In genomic region chr10:77604941-77605351, GRCh38 we compare ENCODE assay signal across 25 cellular contexts. TPM values are rescaled to one million over a fixed set of nuclear protein-coding genes. Genes with fewer than 3 reads are reported as not detected.
DNase-seq lines count a peak whose midpoint lies in the region; ATAC-seq lines count a peak whose summit lies in the region.
"Had no signal": no experiment of that assay in that cellular context is flagged by ENCODE, and none has a peak within 500 bp of the region (broad histone marks: within the 10 kb centered on the region; RNA-seq: fewer than 3 reads in every experiment).

No MANE protein-coding gene starts in this region.

- no peak overlapping the region for H3K27ac ChIP-seq in trophoblast cell (ENCODE audit: low read depth, low read length)
- H3K27ac ChIP-seq: cardiac muscle cell, left ventricle myocardium inferior, pancreas, SK-N-MC, VCaP had no signal

- peaks cover 0 to 3% of the 10 kb centered on the region in 2 experiments for H3K36me3 ChIP-seq in trophoblast cell (ENCODE audit: control insufficient read depth in 1 of 2, insufficient read depth in 2 of 2, low read length in 2 of 2)
- 0 out of 2 replicates have a peak, but pooled peaks cover 4% of the 10 kb centered on the region for H3K36me3 ChIP-seq in MG63
- H3K36me3 ChIP-seq: cardiac muscle cell, heart right ventricle, left ventricle myocardium inferior, pancreas, uterus had no signal

- no peak overlapping the region for H3K9ac ChIP-seq in trophoblast cell (ENCODE audit: low read length)

- no peak overlapping the region for H3K14ac ChIP-seq in trophoblast cell (ENCODE audit: low read length)

- no CpG with 5 or more reads among the region's 6 CpGs for WGBS in trophoblast cell (ENCODE audit: extremely low coverage, insufficient coverage, insufficient read length)

- H2AK5ac ChIP-seq in trophoblast cell (ENCODE audit: low read length): no peak overlapping the region

- no peak overlapping the region for H3K4me2 ChIP-seq in trophoblast cell (ENCODE audit: low read length)

- no peak overlapping the region for H4K8ac ChIP-seq in trophoblast cell (ENCODE audit: low read depth, low read length)

- H3K9me3 ChIP-seq in trophoblast cell (ENCODE audit: insufficient read depth, low read depth, low read length) (no peaks in the 10 kb centered on the region), MG63 (no peaks in the 10 kb centered on the region)
- H3K9me3 ChIP-seq: heart right ventricle, left ventricle myocardium inferior, pancreas, uterus had no signal

- peaks cover 6% of the 10 kb centered on the region for H3K79me2 ChIP-seq in trophoblast cell (ENCODE audit: control insufficient read depth, insufficient read depth, low read length, poor library complexity)

- no peak overlapping the region for H2BK12ac ChIP-seq in trophoblast cell (ENCODE audit: low read length)

- H3K4ac ChIP-seq in trophoblast cell (ENCODE audit: low read depth, low read length): no peak overlapping the region

- H2BK120ac ChIP-seq in trophoblast cell (ENCODE audit: insufficient read depth, low read length, poor library complexity): no peak overlapping the region

- no peak overlapping the region for H2AFZ ChIP-seq in trophoblast cell (ENCODE audit: insufficient read depth, low read length, poor library complexity)

- H3K18ac ChIP-seq in trophoblast cell (ENCODE audit: low read length): peak overlapping the region; percentile 7

- no peak overlapping the region for H2BK5ac ChIP-seq in trophoblast cell (ENCODE audit: low read depth, low read length, poor library complexity)

- no peak overlapping the region for H4K12ac ChIP-seq in trophoblast cell (ENCODE audit: low read depth, low read length)

- peaks cover 55 to 57% of the 10 kb centered on the region in 2 experiments for H3K4me1 ChIP-seq in trophoblast cell (ENCODE audit: control insufficient read depth in 1 of 2, insufficient read depth in 2 of 2, low read length in 2 of 2)
- H3K4me1 ChIP-seq: left ventricle myocardium inferior, pancreas, uterus had no signal

- no peak overlapping the region for H3K23ac ChIP-seq in trophoblast cell (ENCODE audit: low read length)

- no peak overlapping the region for H3K4me3 ChIP-seq in trophoblast cell (ENCODE audit: low read depth, low read length)
- no peak overlapping the region for H3K4me3 ChIP-seq in MG63
- H3K4me3 ChIP-seq: cardiac muscle cell, dorsolateral prefrontal cortex, heart right ventricle, left ventricle myocardium inferior, pancreas, SK-N-MC, uterus had no signal

- H4K91ac ChIP-seq in trophoblast cell (ENCODE audit: low read depth, low read length): no peak overlapping the region

- DNase-seq in NCI-H2029 (lab: John Stamatoyannopoulos, UW) (peak; percentile 25), NCI-H2029 treated with DMSO at 0.1 percent for 48 hours (lab: John Stamatoyannopoulos, UW) (no peak), M059J (ENCODE audit: low read depth) (peak; percentile 73), SW480 (ENCODE audit: low spot score) (peak; percentile 32), trophoblast cell (no peak), midbrain (lab: John Stamatoyannopoulos, UW) (no peak), MG63 (no peak)
- DNase-seq: activated CD4-positive, alpha-beta T cell treated with anti-CD3 and anti-CD28 coated beads, Interleukin-2, amount 50 U/mL, for 4 hours; activated gamma-delta T cell treated with Interleukin-2 at 50 U/mL for 16 hours; activated T-cell treated with anti-CD3 and anti-CD28 coated beads for 4 hours; amniotic stem cell; Calu3; dorsolateral prefrontal cortex; heart right ventricle; left ventricle myocardium inferior; NCI-H2081 treated with DMSO at 0.1 percent for 48 hours; NCI-H774; pancreas; right cardiac atrium; stimulated activated CD4-positive, alpha-beta T cell treated with anti-CD3 and anti-CD28 coated beads, Interleukin-15, amount 100 ng/mL, for 24 hours; uterus had no signal

- peaks cover 6% of the 10 kb centered on the region for H3K79me1 ChIP-seq in trophoblast cell (ENCODE audit: low read length)

- ATAC-seq in HG03565 (IDR thresholded peaks at IDR 0.05; ENCODE audit: unreplicated experiment): no peak
- ATAC-seq: heart right ventricle, pancreas, right cardiac atrium had no signal

- H3K27me3 ChIP-seq in trophoblast cell (ENCODE audit: insufficient read depth, low read length): no peaks in the 10 kb centered on the region
- H3K27me3 ChIP-seq in MG63: no peaks in the 10 kb centered on the region
- H3K27me3 ChIP-seq: cardiac muscle cell, dorsolateral prefrontal cortex, pancreas, uterus had no signal

RNA-seq across cellular contexts. Expression of gene KCNMA1, which starts 32.7 kb away (rescaled TPM):
- total RNA-seq in M059J (2014; rRNA removed; shearing (Covaris generic)): 16.1 and 23.3 TPM in 2 replicates
- 130 and 138 TPM in 2 replicates for polyA plus RNA-seq in trophoblast cell (2013)
- 40.8 and 58.6 TPM in 2 replicates for total RNA-seq in MG63 (2014; rRNA removed; shearing (Covaris generic); ENCODE audit: low replicate concordance)

Comparison
In these comparisons a context has a peak if more than half of its experiments do, and no peak if none do; other contexts are left out.
1. DNase-seq: peak in NCI-H2029 (single experiment), M059J (single experiment) and SW480 (single experiment); none in NCI-H2029 treated with DMSO at 0.1 percent for 48 hours (single experiment), trophoblast cell (0 of 2), midbrain (single experiment) and MG63 (single experiment).